Comparison of ENCODE assay signal across 13 cellular contexts in the genomic region with DNA sequence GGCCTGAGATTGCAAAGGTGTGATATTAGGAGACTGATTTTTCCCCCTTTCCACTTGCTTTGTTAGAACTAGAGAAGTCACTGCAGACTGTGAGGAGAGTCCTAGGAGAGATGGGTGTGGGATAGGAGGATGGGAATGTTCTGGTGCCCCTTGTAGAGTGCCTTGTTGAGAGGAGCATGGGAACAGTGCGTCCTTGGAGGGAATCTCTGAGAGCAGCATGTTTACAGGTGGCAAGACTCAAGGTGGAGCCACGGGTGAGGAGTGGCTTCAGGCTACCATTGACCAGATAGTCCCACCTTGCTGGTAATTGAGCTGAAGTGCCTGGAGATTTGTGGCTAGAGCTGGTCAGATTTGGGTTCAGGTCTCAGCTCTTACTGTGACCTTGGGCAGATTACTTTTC. TPM values are rescaled to one million over a fixed set of nuclear protein-coding genes. Genes with fewer than 3 reads are reported as not detected.
DNase-seq lines count a peak whose midpoint lies in the region; ATAC-seq and TF ChIP-seq lines count a peak whose summit lies in the region.
"Had no signal": no experiment of that assay in that cellular context is flagged by ENCODE, and none has a peak within 500 bp of the region (broad histone marks: within the 10 kb centered on the region; RNA-seq: fewer than 3 reads in every experiment).

No MANE protein-coding gene starts in this region.

- H2AFZ ChIP-seq in SK-N-SH (ENCODE audit: low read depth): no peak overlapping the region
- H2AFZ ChIP-seq in OCI-LY7 (ENCODE audit: low read length): no peak overlapping the region

- H3K4me3 ChIP-seq in SK-N-SH (ENCODE audit: low read depth in 2 of 2, low read length in 1 of 2) (no peak overlapping the region), OCI-LY7 (ENCODE audit: low read depth, low read length, poor library complexity, severe bottlenecking) (no peak overlapping the region)
- H3K4me3 ChIP-seq: pancreas, SJSA1 had no signal

- H3K4me3 Mint-ChIP-seq in effector memory CD8-positive, alpha-beta T cell: peak overlapping the region; percentile 85 to 93
- peak overlapping the region in 1 of 2 donors; percentile 2 for H3K4me3 Mint-ChIP-seq in stimulated activated naive B cell treated with anti-CD40 and anti-IgM and Interleukin-4, amounts not matched to agents 10 μg/mL and 1 μg/mL and 100 μg/mL, for 72 hours

- H3K4me1 ChIP-seq in SK-N-SH (ENCODE audit: control insufficient read depth in 1 of 2, insufficient read depth in 2 of 2, low read depth in 1 of 2, low read length in 1 of 2) (peaks cover 9 to 56% of the 10 kb centered on the region in 2 experiments; a peak in 3 of 4 replicates), OCI-LY7 (ENCODE audit: insufficient read depth, low read length, poor library complexity, severe bottlenecking) (peaks cover 88% of the 10 kb centered on the region)

- WGBS in SK-N-SH (ENCODE audit: low lambda C conversion rate): 67% methylated on average over 2 of the region's 2 CpGs

- H4K20me1 ChIP-seq in SK-N-SH (ENCODE audit: insufficient read depth) (peaks cover 100% of the 10 kb centered on the region), OCI-LY7 (ENCODE audit: insufficient read depth, low read length) (peaks cover 13% of the 10 kb centered on the region; the same call in 1 of the 2 replicates)

- H3K4me1 Mint-ChIP-seq in effector memory CD8-positive, alpha-beta T cell (ENCODE audit: low read depth in 2 of 2): peaks cover 96 to 98% of the 10 kb centered on the region in 2 donors
- H3K4me1 Mint-ChIP-seq in stimulated activated naive B cell treated with anti-CD40 and anti-IgM and Interleukin-4, amounts not matched to agents 10 μg/mL and 1 μg/mL and 100 μg/mL, for 72 hours: peaks cover 67 to 82% of the 10 kb centered on the region in 2 donors

- H3K27ac Mint-ChIP-seq in effector memory CD8-positive, alpha-beta T cell: peak overlapping the region; percentile 92 to 96
- H3K27ac Mint-ChIP-seq in stimulated activated naive B cell treated with anti-CD40 and anti-IgM and Interleukin-4, amounts not matched to agents 10 μg/mL and 1 μg/mL and 100 μg/mL, for 72 hours: peak overlapping the region; percentile 3

- BruUV-seq in OCI-LY7 (replicated peaks; lab: Mats Ljungman, UMichigan): no TSS peak

- POLR2A ChIA-PET in SK-N-SH (lab: Yijun Ruan, JAX): no interaction called here
- POLR2A ChIA-PET in OCI-LY7 (lab: Charles Lee): interaction anchor here (0.7 to 1.0 kb wide), 4 partner anchors 9 to 195 kb away, joined by 3 read pairs; no protein-coding TSS in a partner anchor

- DNase-seq in SK-N-SH (no peak), OCI-LY7 (ENCODE audit: low spot score) (no peak), AML-193 (lab: John Stamatoyannopoulos, UW) (no peak)
- DNase-seq in effector memory CD8-positive, alpha-beta T cell: no peak
- DNase-seq in stimulated activated naive B cell treated with anti-CD40 and anti-IgM and Interleukin-4, amounts not matched to agents 10 μg/mL and 1 μg/mL and 100 μg/mL, for 72 hours: no peak
- DNase-seq: DMS79, NCI-H1694, pancreas had no signal

- H3K27ac ChIP-seq in SK-N-SH (ENCODE audit: low read depth in 2 of 2, low read length in 1 of 2) (no peak overlapping the region; a peak in 1 of 4 replicates), OCI-LY7 (ENCODE audit: low read depth, low read length, poor library complexity, severe bottlenecking) (no peak overlapping the region)
- H3K27ac ChIP-seq: 22Rv1, pancreas, SJSA1 had no signal

- H3K9me3 ChIP-seq in SK-N-SH (no peaks in the 10 kb centered on the region), OCI-LY7 (ENCODE audit: low read length) (no peaks in the 10 kb centered on the region)
- H3K9me3 ChIP-seq: pancreas, SJSA1 had no signal

- no peaks in the 10 kb centered on the region for H3K9me3 Mint-ChIP-seq in effector memory CD8-positive, alpha-beta T cell
- peaks cover 0 to 4% of the 10 kb centered on the region in 2 donors for H3K9me3 Mint-ChIP-seq in stimulated activated naive B cell treated with anti-CD40 and anti-IgM and Interleukin-4, amounts not matched to agents 10 μg/mL and 1 μg/mL and 100 μg/mL, for 72 hours

- intact Hi-C loops in OCI-LY7 (cut with micrococcal nuclease; ENCODE audit: unreplicated experiment): no loop called here

- no peak for TF ChIP-seq RAD21 in SK-N-SH (IDR thresholded peaks at IDR 0.05; ENCODE audit: low read length)

- H3K79me2 ChIP-seq in SK-N-SH (ENCODE audit: insufficient read depth) (peaks cover 100% of the 10 kb centered on the region), OCI-LY7 (ENCODE audit: insufficient read depth, low read depth, low read length) (peaks cover 98% of the 10 kb centered on the region)

- H3K27me3 Mint-ChIP-seq in effector memory CD8-positive, alpha-beta T cell: no peaks in the 10 kb centered on the region
- H3K27me3 Mint-ChIP-seq in stimulated activated naive B cell treated with anti-CD40 and anti-IgM and Interleukin-4, amounts not matched to agents 10 μg/mL and 1 μg/mL and 100 μg/mL, for 72 hours: no peaks in the 10 kb centered on the region

- H3K9ac ChIP-seq in SK-N-SH: no peak overlapping the region

- H3K36me3 ChIP-seq in SK-N-SH (replicated peaks in 1 of 2; ENCODE audit: control insufficient read depth in 1 of 2, insufficient read depth in 2 of 2, low read length in 1 of 2): peaks cover 5 to 6% of the 10 kb centered on the region in 2 experiments
- H3K36me3 ChIP-seq in OCI-LY7 (ENCODE audit: insufficient read depth, low read length): peaks cover 35% of the 10 kb centered on the region
- H3K36me3 ChIP-seq: pancreas had no signal

- no peak for TF ChIP-seq EP300 in SK-N-SH (IDR thresholded peaks at IDR 0.05; ENCODE audit: borderline replicate concordance in 1 of 2, low read depth in 1 of 2, low read length in 1 of 2)

- H3K36me3 Mint-ChIP-seq in effector memory CD8-positive, alpha-beta T cell (ENCODE audit: insufficient read depth): peaks cover 31% of the 10 kb centered on the region
- peaks cover 5 to 45% of the 10 kb centered on the region in 2 donors for H3K36me3 Mint-ChIP-seq in stimulated activated naive B cell treated with anti-CD40 and anti-IgM and Interleukin-4, amounts not matched to agents 10 μg/mL and 1 μg/mL and 100 μg/mL, for 72 hours

- H3K27me3 ChIP-seq in SK-N-SH (ENCODE audit: insufficient read depth): no peaks in the 10 kb centered on the region
- H3K27me3 ChIP-seq: pancreas, SJSA1 had no signal

- H3K4me2 ChIP-seq in SK-N-SH: peak overlapping the region; percentile 37; the same call in 1 of the 2 replicates
- H3K4me2 ChIP-seq in OCI-LY7 (ENCODE audit: low read length): peak overlapping the region; percentile 81

- no peak for ATAC-seq in SK-N-SH treated with all-trans-retinoic acid at 6 μM for 48 hours
- ATAC-seq in effector memory CD8-positive, alpha-beta T cell (replicated peaks): no peak
- ATAC-seq in stimulated activated naive B cell treated with anti-CD40 and anti-IgM and Interleukin-4, amounts not matched to agents 10 μg/mL and 1 μg/mL and 100 μg/mL, for 72 hours (replicated peaks): no peak
- no peak for ATAC-seq in GM21723 (IDR thresholded peaks at IDR 0.05; ENCODE audit: unreplicated experiment)
- ATAC-seq in HG03432 (IDR thresholded peaks at IDR 0.05; ENCODE audit: unreplicated experiment): no peak
- ATAC-seq: pancreas had no signal

- CTCF ChIA-PET in SK-N-SH (lab: Yijun Ruan, JAX) (interaction anchor here (1.2 to 1.7 kb wide), 3 partner anchors 30 to 197 kb away, joined by 3 to 5 read pairs (median 5); a partner anchor contains a TSS), OCI-LY7 (lab: Charles Lee; ENCODE audit: unreplicated experiment) (interaction anchor here (1.5 kb wide), 1 partner anchor 14 kb away, joined by 5 read pairs; no protein-coding TSS in a partner anchor)

- no peaks in the 10 kb centered on the region for H3K9me2 ChIP-seq in SK-N-SH
- no peaks in the 10 kb centered on the region for H3K9me2 ChIP-seq in OCI-LY7 (ENCODE audit: insufficient read depth, low read length)

- no peaks in the 10 kb centered on the region for H3F3A ChIP-seq in SK-N-SH (replicated peaks; ENCODE audit: insufficient read depth)

- TF ChIP-seq CTCF in SK-N-SH (IDR thresholded peaks at IDR 0.05) (no peak), OCI-LY7 (conservative IDR thresholded peaks at IDR 0.05; ENCODE audit: low read length) (no peak)

TF ChIP-seq in SK-N-SH, 30 proteins besides CTCF, POLR2A, EP300 and RAD21:
- TF ChIP-seq RXRA (IDR thresholded peaks at IDR 0.05; ENCODE audit: borderline replicate concordance, low read depth): no peak
- no peak for TF ChIP-seq FOXM1 (IDR thresholded peaks at IDR 0.05; ENCODE audit: low read depth)
- TF ChIP-seq FOSL2 (IDR thresholded peaks at IDR 0.05; ENCODE audit: borderline replicate concordance, low read depth): no peak
- TF ChIP-seq GABPA (IDR thresholded peaks at IDR 0.05; ENCODE audit: low read depth): no peak
- TF ChIP-seq EZH2phosphoT487 (IDR thresholded peaks at IDR 0.05; ENCODE audit: borderline replicate concordance, low read depth): no peak
- no peak for TF ChIP-seq MXI1 (IDR thresholded peaks at IDR 0.05; ENCODE audit: low read depth, low read length)
- TF ChIP-seq TAF1 (IDR thresholded peaks at IDR 0.05; ENCODE audit: borderline replicate concordance, low read depth, low read length): no peak

TF ChIP-seq in SK-N-SH treated with all-trans-retinoic acid at 6 μM for 48 hours, 23 proteins besides CTCF, POLR2A, EP300 and RAD21:
- TF ChIP-seq ZNF8 (CRISPR knock-in tag; IDR thresholded peaks at IDR 0.05): no peak

RNA-seq across cellular contexts. Expression of a gene that starts 6.0 kb away (rescaled TPM):
- polyA plus RNA-seq in SK-N-SH (2012; rRNA removed): 81.4 and 81.9 TPM in 2 replicates
- polyA plus RNA-seq in SK-N-SH (2012; cell fraction: cytosol; rRNA removed): 25.9 and 40.7 TPM in 2 replicates
- 413 and 515 TPM in 2 replicates for polyA plus RNA-seq in SK-N-SH (2012; cell fraction: nucleus; rRNA removed)
- 92.6 and 103 TPM in 2 replicates for total RNA-seq in OCI-LY7 (2014; rRNA removed; shearing (Covaris generic))
- 121 TPM in 2 replicates for total RNA-seq in OCI-LY7 (2022)
